Comparison of ENCODE assay signal across 30 cellular contexts in the genomic region with DNA sequence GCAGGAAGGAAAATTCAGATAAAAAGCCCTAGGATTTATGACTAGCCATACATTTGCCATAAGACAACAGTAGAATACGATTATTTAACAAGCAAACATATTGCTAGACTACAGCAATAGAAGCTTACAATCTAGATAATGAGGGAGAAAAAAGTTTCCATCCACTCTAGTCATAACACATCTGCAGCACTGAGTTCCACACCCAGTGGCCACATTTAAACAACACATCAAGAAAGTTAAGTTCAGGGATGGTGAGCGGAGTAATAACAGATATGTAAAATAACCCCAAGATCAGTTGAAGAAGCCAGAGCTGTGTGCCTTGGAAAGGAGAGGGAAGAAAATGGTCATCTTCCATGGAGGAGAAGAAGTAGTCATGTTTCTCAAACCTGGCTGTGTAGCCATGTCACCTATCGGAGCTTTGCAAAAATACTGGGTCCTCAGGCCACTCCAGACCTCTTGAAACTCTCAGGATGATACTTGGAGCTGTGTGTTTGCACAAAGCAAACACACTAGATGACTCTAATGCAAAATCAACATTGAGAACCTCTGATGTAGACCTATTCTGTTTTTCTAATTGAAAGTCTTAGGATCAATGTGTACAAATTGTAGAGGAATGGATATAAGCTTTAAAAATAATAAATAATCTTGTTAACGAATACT.
DNase-seq lines count a peak whose midpoint lies in the region; ATAC-seq, FAIRE-seq and TF ChIP-seq lines count a peak whose summit lies in the region.
"Had no signal": no experiment of that assay in that cellular context is flagged by ENCODE, and none has a peak within 500 bp of the region (broad histone marks: within the 10 kb centered on the region; RNA-seq: fewer than 3 reads in every experiment).

No MANE protein-coding gene starts in this region.

- intact Hi-C loops in endothelial cell of umbilical vein (cut with micrococcal nuclease) = no loop called here

- H3K4me2 ChIP-seq in endothelial cell of umbilical vein (ENCODE audit: insufficient read depth, low read length) = no peak overlapping the region

- ATAC-seq in upper lobe of left lung (ENCODE audit: low FRiP score in 2 of 2) = peak; percentile 38 to 69
- ATAC-seq: activated T-cell treated with anti-CD3 and anti-CD28 coated beads, Interleukin-2, amount 50 U/mL, for 4 hours; GM12878; sciatic nerve; stimulated activated naive B cell treated with anti-CD40 and anti-IgM and Interleukin-4, amounts not matched to agents 10 μg/mL and 1 μg/mL and 100 μg/mL, for 72 hours; WTC11 had no signal

- H3K9ac ChIP-seq in endothelial cell of umbilical vein (replicated peaks; ENCODE audit: extremely low read depth, insufficient read depth, low read length) = no peak overlapping the region

- TF ChIP-seq CTCF in endothelial cell of umbilical vein (IDR thresholded peaks at IDR 0.05; ENCODE audit: extremely low read depth in 1 of 2, insufficient read depth in 1 of 2, low read depth in 1 of 2, low read length in 2 of 2) (no peak), upper lobe of left lung (IDR thresholded peaks at IDR 0.05) (no peak), GM10266 (IDR thresholded peaks at IDR 0.05; ENCODE audit: control insufficient read depth, insufficient read depth, low read depth, missing control alignments) (no peak)

- peak in 1 of 4 donors; percentile 73 for TF ChIP-seq EP300 in upper lobe of left lung (IDR thresholded peaks at IDR 0.05)

- no peak for TF ChIP-seq POLR2A in endothelial cell of umbilical vein (IDR thresholded peaks at IDR 0.05; ENCODE audit: low read depth, low read length)
- TF ChIP-seq POLR2A in upper lobe of left lung (IDR thresholded peaks at IDR 0.05) = no peak

- H4K20me1 ChIP-seq in endothelial cell of umbilical vein (replicated peaks; ENCODE audit: control insufficient read depth, extremely low read depth, insufficient read depth, low read length) = no peaks in the 10 kb centered on the region

- POLR2A ChIA-PET in endothelial cell of umbilical vein (lab: Charles Lee) = no interaction called here

- H2AFZ ChIP-seq in endothelial cell of umbilical vein (ENCODE audit: low read depth, low read length) = peak overlapping the region; percentile 70

- no peaks in the 10 kb centered on the region for H3K9me1 ChIP-seq in endothelial cell of umbilical vein (replicated peaks; ENCODE audit: control insufficient read depth, extremely low read depth, insufficient read depth, low read length)

- CTCF ChIA-PET in endothelial cell of umbilical vein (lab: Charles Lee) = interaction anchor here (0.8 to 1.2 kb wide), 3 partner anchors 9 to 14 kb away, joined by 3 to 4 read pairs (median 3); no protein-coding TSS in a partner anchor

- FAIRE-seq in endothelial cell of umbilical vein (lab: Jason Lieb, UNC) = no peak
- FAIRE-seq: A204.1, endometrium, GM12878, RCC 7860 had no signal

- H3K27ac ChIP-seq in endothelial cell of umbilical vein (ENCODE audit: insufficient read depth, low read depth, low read length) = no peak overlapping the region
- H3K27ac ChIP-seq in upper lobe of left lung = no peak overlapping the region
- H3K27ac ChIP-seq: prostate gland, SJCRH30, suprapubic skin, vagina had no signal

- H3K9me3 ChIP-seq in endothelial cell of umbilical vein (replicated peaks; ENCODE audit: control insufficient read depth, insufficient read depth, low read length) (no peaks in the 10 kb centered on the region), upper lobe of left lung (no peaks in the 10 kb centered on the region)
- H3K9me3 ChIP-seq: BE2C, prostate gland, SJCRH30, suprapubic skin, vagina had no signal

- BruUV-seq in endothelial cell of umbilical vein (replicated peaks; lab: Mats Ljungman, UMichigan) = no TSS peak

- H3K4me3 ChIP-seq in endothelial cell of umbilical vein (replicated peaks in 1 of 3; ENCODE audit: insufficient read depth in 1 of 3, low read depth in 1 of 3, low read length in 3 of 3) (no peak overlapping the region), upper lobe of left lung (no peak overlapping the region)
- H3K4me3 ChIP-seq: GM12878, prostate gland, SJCRH30, suprapubic skin, vagina had no signal

- 49 to 61% methylated on average over 4 of the region's 4 CpGs for WGBS in upper lobe of left lung, 2 donors

- no peaks in the 10 kb centered on the region for H3K27me3 ChIP-seq in endothelial cell of umbilical vein (ENCODE audit: control insufficient read depth in 2 of 2, insufficient read depth in 2 of 2, low read length in 2 of 2)
- no peaks in the 10 kb centered on the region for H3K27me3 ChIP-seq in upper lobe of left lung
- H3K27me3 ChIP-seq: BE2C, SJCRH30, suprapubic skin, vagina had no signal

- peak; percentile 30 for DNase-seq in NCI-H1436 (lab: John Stamatoyannopoulos, UW)
- DNase-seq in NCI-H1436 treated with DMSO at 0.1 percent for 48 hours (lab: John Stamatoyannopoulos, UW) = no peak
- peak; percentile 75 for DNase-seq in NCI-H2029 (lab: John Stamatoyannopoulos, UW)
- DNase-seq in endothelial cell of umbilical vein (ENCODE audit: low read depth, low spot score) = no peak
- peak in 1 of 2 donors; percentile 67 for DNase-seq in upper lobe of left lung
- no peak for DNase-seq in stimulated activated naive CD4-positive, alpha-beta T cell treated with Interleukin-2 at 50 U/mL for 16 hours (lab: John Stamatoyannopoulos, UW)
- DNase-seq in EL = no peak
- DNase-seq in GM10266 (ENCODE audit: extremely low spot score) = no peak
- DNase-seq: activated CD4-positive, alpha-beta T cell treated with anti-CD3 and anti-CD28 coated beads, Interleukin-2, amount 50 U/mL, for 1 hour; activated gamma-delta T cell treated with Interleukin-2 at 50 U/mL for 16 hours; activated T-cell treated with anti-CD3 and anti-CD28 coated beads, Interleukin-2, amount 50 U/mL, for 4 hours; BE2C; HCEC 1CT; hypothalamus; immature natural killer cell; mesendoderm; MV-4-11; NCI-H2081; SJCRH30; stimulated activated CD4-positive, alpha-beta T cell treated with anti-CD3 and anti-CD28 coated beads, Interleukin-15, amount 100 ng/mL, for 24 hours; stimulated activated naive B cell treated with anti-CD40 and anti-IgM and Interleukin-4, amounts not matched to agents 10 μg/mL and 1 μg/mL and 100 μg/mL, for 72 hours had no signal

- H3K4me1 ChIP-seq in endothelial cell of umbilical vein (ENCODE audit: control insufficient read depth, extremely low read depth, insufficient read depth, low read length) (no peaks in the 10 kb centered on the region), upper lobe of left lung (peaks cover 0 to 9% (median 0%) of the 10 kb centered on the region in 4 donors)
- H3K4me1 ChIP-seq: BE2C, prostate gland, suprapubic skin, vagina had no signal

- H3K36me3 ChIP-seq in endothelial cell of umbilical vein (ENCODE audit: control insufficient read depth in 2 of 2, extremely low read depth in 1 of 2, insufficient read depth in 2 of 2, low read length in 2 of 2) (no peaks in the 10 kb centered on the region), upper lobe of left lung (no peaks in the 10 kb centered on the region)
- H3K36me3 ChIP-seq: BE2C, prostate gland, SJCRH30, suprapubic skin, vagina had no signal

- H3K79me2 ChIP-seq in endothelial cell of umbilical vein (ENCODE audit: control insufficient read depth, insufficient read depth, low read length) = no peaks in the 10 kb centered on the region

- dilution Hi-C loops in endothelial cell of umbilical vein (cut with MboI; ENCODE audit: extremely low pct_ligation_motif_present, low sequenced_read_pairs) = no loop called here

TF ChIP-seq in endothelial cell of umbilical vein, 7 proteins besides CTCF, POLR2A, EP300 and RAD21:
- TF ChIP-seq MYC (IDR thresholded peaks at IDR 0.05; ENCODE audit: low read depth, low read length) (no peak), EZH2 (IDR thresholded peaks at IDR 0.05; ENCODE audit: borderline replicate concordance, low read depth, low read length, severe bottlenecking) (no peak), FOS (IDR thresholded peaks at IDR 0.05; ENCODE audit: borderline replicate concordance, insufficient read depth, low read length) (no peak), POLR2AphosphoS5 (IDR thresholded peaks at IDR 0.05; ENCODE audit: insufficient read depth, low read depth, low read length) (no peak), GATA2 (IDR thresholded peaks at IDR 0.05; ENCODE audit: insufficient read depth, insufficient read length, low read depth, low read length) (no peak), JUN (IDR thresholded peaks at IDR 0.05; ENCODE audit: borderline replicate concordance, insufficient read depth, insufficient read length, low read depth) (no peak)
- TF ChIP-seq, protein P1, sequence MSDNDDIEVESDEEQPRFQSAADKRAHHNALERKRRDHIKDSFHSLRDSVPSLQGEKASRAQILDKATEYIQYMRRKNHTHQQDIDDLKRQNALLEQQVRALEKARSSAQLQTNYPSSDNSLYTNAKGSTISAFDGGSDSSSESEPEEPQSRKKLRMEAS (IDR thresholded peaks at IDR 0.05; ENCODE audit: insufficient read depth, insufficient read length) = no peak

Comparison
In these comparisons a context has a peak if more than half of its experiments do, and no peak if none do; other contexts are left out.
1. DNase-seq: peak in NCI-H1436 (single experiment) and NCI-H2029 (single experiment); none in NCI-H1436 treated with DMSO at 0.1 percent for 48 hours (single experiment), endothelial cell of umbilical vein (single experiment), stimulated activated naive CD4-positive, alpha-beta T cell treated with Interleukin-2 at 50 U/mL for 16 hours (single experiment), EL (single experiment) and GM10266 (single experiment).